ENCODE assay signal across 1 cellular context in the genomic region with DNA sequence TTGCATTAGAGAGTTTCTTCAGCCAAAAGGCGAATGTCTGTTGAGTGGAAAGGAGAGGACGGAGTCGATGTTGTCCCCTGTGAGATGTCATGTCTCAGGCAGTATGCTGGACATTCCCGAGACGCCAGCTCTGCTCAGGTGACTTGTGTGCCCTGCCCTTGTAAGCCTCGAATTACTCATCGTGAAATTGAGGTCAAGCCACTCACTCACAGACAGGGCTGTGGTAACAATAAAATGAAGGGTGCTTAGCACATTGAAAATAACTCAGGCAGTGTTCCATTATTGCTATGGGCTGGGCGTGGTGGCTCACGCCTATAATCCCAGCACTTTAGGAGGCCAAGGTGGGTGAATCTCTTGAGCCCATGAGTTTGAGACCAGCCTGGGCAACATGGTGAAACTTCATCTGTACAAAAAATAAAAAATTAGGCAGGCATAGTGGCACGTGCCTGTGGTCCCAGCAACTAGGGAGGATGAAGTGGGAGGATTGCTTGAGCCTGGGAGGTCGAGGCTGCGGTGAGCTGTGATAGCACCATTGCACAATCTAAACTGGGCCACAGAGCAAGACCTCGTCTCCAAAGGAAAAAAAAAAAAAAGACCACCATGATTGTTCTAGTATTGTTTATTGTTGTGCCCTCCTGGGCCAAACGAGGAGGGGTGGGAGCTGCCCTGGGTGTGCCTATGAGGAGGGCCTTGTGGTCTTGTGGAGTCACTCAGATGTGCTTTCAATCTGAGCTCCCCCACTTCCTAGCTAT.
TF ChIP-seq lines count a peak whose summit lies in the region.

No MANE protein-coding gene starts in this region.

TF ChIP-seq in IMR-90, 13 proteins besides CTCF, POLR2A, EP300 and RAD21:
- TF ChIP-seq NFE2L2 (IDR thresholded peaks at IDR 0.05; ENCODE audit: low read depth, low read length) (no peak), MXI1 (IDR thresholded peaks at IDR 0.05; ENCODE audit: borderline replicate concordance, low read depth, low read length) (no peak), CEBPB (IDR thresholded peaks at IDR 0.05; ENCODE audit: low read depth, low read length) (0 out of 2 replicates have a peak, but pooled peaks have one; percentile 6), BHLHE40 (IDR thresholded peaks at IDR 0.05; ENCODE audit: low read depth, low read length) (no peak), RFX5 (IDR thresholded peaks at IDR 0.05; ENCODE audit: low read depth, low read length) (no peak), CHD1 (IDR thresholded peaks at IDR 0.05; ENCODE audit: low read depth, low read length) (no peak)
- TF ChIP-seq, protein P1, sequence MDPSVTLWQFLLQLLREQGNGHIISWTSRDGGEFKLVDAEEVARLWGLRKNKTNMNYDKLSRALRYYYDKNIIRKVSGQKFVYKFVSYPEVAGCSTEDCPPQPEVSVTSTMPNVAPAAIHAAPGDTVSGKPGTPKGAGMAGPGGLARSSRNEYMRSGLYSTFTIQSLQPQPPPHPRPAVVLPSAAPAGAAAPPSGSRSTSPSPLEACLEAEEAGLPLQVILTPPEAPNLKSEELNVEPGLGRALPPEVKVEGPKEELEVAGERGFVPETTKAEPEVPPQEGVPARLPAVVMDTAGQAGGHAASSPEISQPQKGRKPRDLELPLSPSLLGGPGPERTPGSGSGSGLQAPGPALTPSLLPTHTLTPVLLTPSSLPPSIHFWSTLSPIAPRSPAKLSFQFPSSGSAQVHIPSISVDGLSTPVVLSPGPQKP (IDR thresholded peaks at IDR 0.05; ENCODE audit: borderline replicate concordance, low read depth, low read length), result no peak
- TF ChIP-seq, protein P2, sequence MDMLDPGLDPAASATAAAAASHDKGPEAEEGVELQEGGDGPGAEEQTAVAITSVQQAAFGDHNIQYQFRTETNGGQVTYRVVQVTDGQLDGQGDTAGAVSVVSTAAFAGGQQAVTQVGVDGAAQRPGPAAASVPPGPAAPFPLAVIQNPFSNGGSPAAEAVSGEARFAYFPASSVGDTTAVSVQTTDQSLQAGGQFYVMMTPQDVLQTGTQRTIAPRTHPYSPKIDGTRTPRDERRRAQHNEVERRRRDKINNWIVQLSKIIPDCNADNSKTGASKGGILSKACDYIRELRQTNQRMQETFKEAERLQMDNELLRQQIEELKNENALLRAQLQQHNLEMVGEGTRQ (IDR thresholded peaks at IDR 0.05; ENCODE audit: low read depth, low read length), result no peak
